8 cellular contexts compared by ENCODE assay signal in genomic region chr19:52734893-52735661, GRCh38. TPM values are rescaled to one million over a fixed set of nuclear protein-coding genes. Genes with fewer than 3 reads are reported as not detected.
A peak's percentile ranks its signal among the peaks of the same experiment; 100 is the strongest.
DNase-seq lines count a peak whose midpoint lies in the region; ATAC-seq and TF ChIP-seq lines count a peak whose summit lies in the region.

ZNF611 (minus strand) TSS chr19:52735044; CDS start chr19:52715894, 19,150 bp downstream.

- peak; percentile 97 for ATAC-seq in RWPE2 (ENCODE audit: low read depth)
- ATAC-seq in natural killer cell treated with Interleukin-12 subunit alpha and Interleukin-12 subunit beta and Interleukin-15 and Interleukin-18, amount 100 ng/mL, for 72 hours: peak; percentile 100
- ATAC-seq in stimulated activated naive CD8-positive, alpha-beta T cell treated with anti-CD3 and anti-CD28 coated beads, Interleukin-15, Interleukin-2, amounts not matched to agents 100 U/mL and 50 U/mL, for 24 hours: peak; percentile 99

- H3K4me3 ChIP-seq in RWPE2 (ENCODE audit: severe bottlenecking): peak within 1 kb of the TSS; percentile 58

- H3K36me3 ChIP-seq in RWPE2 (ENCODE audit: low read depth): no peaks in the 10 kb centered on the region; the same call in 1 of the 2 replicates

- H3K4me1 ChIP-seq in RWPE2 (ENCODE audit: insufficient read depth, poor library complexity, severe bottlenecking): peaks cover 2% of the 10 kb centered on the region

- TF ChIP-seq CTCF in RWPE2 (IDR thresholded peaks at IDR 0.05; ENCODE audit: poor library complexity, severe bottlenecking): peak; percentile 47

- H3K4me1 Mint-ChIP-seq in natural killer cell treated with Interleukin-12 subunit alpha and Interleukin-12 subunit beta and Interleukin-15 and Interleukin-18, amount 100 ng/mL, for 72 hours (ENCODE audit: low read depth in 2 of 2): peaks cover 13 to 19% of the 10 kb centered on the region in 2 donors

- H3K27ac ChIP-seq in RWPE2 (ENCODE audit: poor library complexity, severe bottlenecking): peak within 1 kb of the TSS; percentile 28

- peaks cover 9% of the 10 kb centered on the region for H3K36me3 Mint-ChIP-seq in natural killer cell treated with Interleukin-12 subunit alpha and Interleukin-12 subunit beta and Interleukin-15 and Interleukin-18, amount 100 ng/mL, for 72 hours

- H3K9me3 ChIP-seq in RWPE2 (ENCODE audit: severe bottlenecking): no peaks in the 10 kb centered on the region

- H3K9me3 Mint-ChIP-seq in natural killer cell treated with Interleukin-12 subunit alpha and Interleukin-12 subunit beta and Interleukin-15 and Interleukin-18, amount 100 ng/mL, for 72 hours: no peaks in the 10 kb centered on the region

- H3K4me3 Mint-ChIP-seq in natural killer cell treated with Interleukin-12 subunit alpha and Interleukin-12 subunit beta and Interleukin-15 and Interleukin-18, amount 100 ng/mL, for 72 hours: peak within 1 kb of the TSS; percentile 89

- peak; percentile 96 for DNase-seq in EL
- peak; percentile 85 for DNase-seq in GOT3 (lab: John Stamatoyannopoulos, UW)
- DNase-seq in LoVo (ENCODE audit: low spot score): peak; percentile 92
- peak; percentile 93 for DNase-seq in RWPE2 (ENCODE audit: low spot score)
- peak; percentile 99 for DNase-seq in activated T-helper 9 cell treated with anti-CD3 and anti-CD28 coated beads, Interleukin-2, amount 50 U/mL, for 16 hours (ENCODE audit: low read depth)
- peak; percentile 90 for DNase-seq in fibroblast of peridontal ligament (ENCODE audit: extremely low read depth)
- peak; percentile 98 for DNase-seq in natural killer cell treated with Interleukin-12 subunit alpha and Interleukin-12 subunit beta and Interleukin-15 and Interleukin-18, amount 100 ng/mL, for 72 hours (ENCODE audit: low spot score)
- peak; percentile 99 for DNase-seq in stimulated activated naive CD8-positive, alpha-beta T cell treated with anti-CD3 and anti-CD28 coated beads, Interleukin-15, Interleukin-2, amounts not matched to agents 100 U/mL and 50 U/mL, for 24 hours

- peak within 1 kb of the TSS; percentile 77 to 89 for H3K27ac Mint-ChIP-seq in natural killer cell treated with Interleukin-12 subunit alpha and Interleukin-12 subunit beta and Interleukin-15 and Interleukin-18, amount 100 ng/mL, for 72 hours

- no peaks in the 10 kb centered on the region for H3K27me3 ChIP-seq in RWPE2 (ENCODE audit: insufficient read depth, poor library complexity, severe bottlenecking)

- H3K27me3 Mint-ChIP-seq in natural killer cell treated with Interleukin-12 subunit alpha and Interleukin-12 subunit beta and Interleukin-15 and Interleukin-18, amount 100 ng/mL, for 72 hours: no peaks in the 10 kb centered on the region

RNA-seq across cellular contexts. Expression of gene ZNF611, which starts in this region (rescaled TPM):
- total RNA-seq in natural killer cell treated with Interleukin-12 subunit alpha and Interleukin-12 subunit beta and Interleukin-15 and Interleukin-18, amount 100 ng/mL, for 72 hours: 10 to 100 TPM; 39.1 to 50.7 TPM

Comparison
In these comparisons a context has a peak if more than half of its experiments do, and no peak if none do; other contexts are left out.
1. Peak in every context shown above with its lines: DNase-seq, ATAC-seq, H3K4me3 ChIP-seq and H3K27ac ChIP-seq.